In genomic region chr9:26613851-26614350, GRCh38 we compare ENCODE assay signal across 8 cellular contexts.
A peak's percentile ranks its signal among the peaks of the same experiment; 100 is the strongest.
DNase-seq lines count a peak whose midpoint lies in the region; TF ChIP-seq lines count a peak whose summit lies in the region.
"Not testable (repeated sequence)": the region's sequence is repeated elsewhere in the genome, so short reads cannot be mapped to it uniquely, and the experiment has no call there.

No MANE protein-coding gene starts in this region.

- H3K4me2 ChIP-seq in MM.1S (ENCODE audit: low read depth, low read length), result not testable (repeated sequence)

- TF ChIP-seq CTCF in AG09309 (IDR thresholded peaks at IDR 0.05; ENCODE audit: control insufficient read depth, insufficient read depth, low read depth, low read length, missing control alignments) (peak; percentile 31), GM12875 (IDR thresholded peaks at IDR 0.05; ENCODE audit: borderline replicate concordance, insufficient read depth, low read depth, low read length) (peak; percentile 12; the same call in 1 of the 2 replicates), MM.1S (IDR thresholded peaks at IDR 0.05; ENCODE audit: low read length) (peak; percentile 28), adrenal gland (IDR thresholded peaks at IDR 0.05) (peak in 5 of 6 experiments; percentile 28 to 54 (median 39)), epithelial cell of proximal tubule (conservative IDR thresholded peaks at IDR 0.05; ENCODE audit: low read depth, low read length) (peak; percentile 20)

- not testable (repeated sequence) for H3K9ac ChIP-seq in MM.1S (ENCODE audit: low read length)

- H4K20me1 ChIP-seq in MM.1S (ENCODE audit: insufficient read depth, low read length), result not testable (repeated sequence)

- H3K27ac ChIP-seq in MM.1S (ENCODE audit: low read length); adrenal gland: not testable (repeated sequence)

- H3F3A ChIP-seq in MM.1S (ENCODE audit: insufficient read depth, low read length), result not testable (repeated sequence)

- intact Hi-C loops in adrenal gland (cut with DNase I), result not testable (repeated sequence)

- H2AFZ ChIP-seq in MM.1S (ENCODE audit: low read length), result not testable (repeated sequence)

- not testable (repeated sequence) for H3K79me2 ChIP-seq in MM.1S (ENCODE audit: low read length)

- H3K4me3 ChIP-seq in AG09309 (ENCODE audit: control insufficient read depth, low read depth, low read length); GM12875 (ENCODE audit: low read depth, low read length); MM.1S (ENCODE audit: low read length); adrenal gland; epithelial cell of proximal tubule (ENCODE audit: low read depth, low read length): not testable (repeated sequence)

- H3K9me2 ChIP-seq in MM.1S (replicated peaks; ENCODE audit: insufficient read depth, low read length), result not testable (repeated sequence)

- not testable (repeated sequence) for H3K4me1 ChIP-seq in MM.1S (ENCODE audit: low read length); adrenal gland (replicated peaks in 1 of 2)

- not testable (repeated sequence) for H3K36me3 ChIP-seq in MM.1S (replicated peaks; ENCODE audit: insufficient read depth, low read length); adrenal gland (replicated peaks in 1 of 2)

- TF ChIP-seq POLR2A in adrenal gland (IDR thresholded peaks at IDR 0.05), result not testable (repeated sequence)

- not testable (repeated sequence) for DNase-seq in AG09309 (ENCODE audit: low read depth); MM.1S; epithelial cell of proximal tubule (ENCODE audit: low read depth)
- DNase-seq in RKO (ENCODE audit: low spot score), result peak; percentile 2
- peak in 5 of 7 donors; percentile 17 to 59 (median 32) for DNase-seq in adrenal gland
- DNase-seq in left kidney (ENCODE audit: low read depth, low spot score), result peak; percentile 13
- DNase-seq in stimulated activated CD4-positive, alpha-beta T cell treated with anti-CD3 and anti-CD28 coated beads, Interleukin-15, amount 100 ng/mL, for 24 hours, result peak; percentile 1

- 34 to 78% (median 59%) methylated on average over 9 to 12 of the region's 12 CpGs for WGBS in adrenal gland, 4 donors

- not testable (repeated sequence) for H3K27me3 ChIP-seq in MM.1S (replicated peaks; ENCODE audit: insufficient read depth, low read length); adrenal gland

- H3K9me3 ChIP-seq in MM.1S (replicated peaks; ENCODE audit: insufficient read depth, low read length); adrenal gland (replicated peaks in 1 of 3): not testable (repeated sequence)
